ENCODE assay signal across 14 cellular contexts in the genomic region with DNA sequence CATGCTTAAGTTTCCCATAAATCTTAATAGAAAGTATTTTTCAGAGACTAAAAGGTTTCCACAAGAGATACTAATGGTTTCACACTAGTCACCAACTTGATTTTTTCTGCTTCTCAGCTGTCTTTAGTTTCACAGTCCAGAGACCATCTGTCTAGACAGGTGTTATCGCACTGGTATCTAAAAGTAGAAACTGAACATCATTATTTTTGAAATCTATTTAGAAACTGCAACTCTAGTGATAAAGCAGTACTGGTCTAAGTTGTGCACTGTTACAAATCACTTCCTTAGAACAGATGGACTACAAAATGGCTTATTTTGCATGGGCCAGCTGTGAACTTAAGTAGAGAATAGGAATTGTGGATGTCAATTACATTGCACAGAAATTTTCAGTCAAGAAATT.
DNase-seq lines count a peak whose midpoint lies in the region; ATAC-seq and TF ChIP-seq lines count a peak whose summit lies in the region.
"Had no signal": no experiment of that assay in that cellular context is flagged by ENCODE, and none has a peak within 500 bp of the region (broad histone marks: within the 10 kb centered on the region; RNA-seq: fewer than 3 reads in every experiment).

No MANE protein-coding gene starts in this region.

- H4K20me1 ChIP-seq in MM.1S (ENCODE audit: insufficient read depth, low read length), result no peaks in the 10 kb centered on the region

- no peaks in the 10 kb centered on the region for H3K4me1 Mint-ChIP-seq in HFFc6 (ENCODE audit: low read depth)

- ATAC-seq in GM19438 (IDR thresholded peaks at IDR 0.05; ENCODE audit: low read depth, unreplicated experiment) (peak; percentile 82), HG02938 (IDR thresholded peaks at IDR 0.05; ENCODE audit: unreplicated experiment) (peak; percentile 97), upper lobe of right lung (no peak)
- ATAC-seq: A549 had no signal

- no peaks in the 10 kb centered on the region for H3K9me2 ChIP-seq in MM.1S (replicated peaks; ENCODE audit: insufficient read depth, low read length)

- H3K36me3 ChIP-seq in MM.1S (replicated peaks; ENCODE audit: insufficient read depth, low read length) (no peaks in the 10 kb centered on the region), upper lobe of right lung (no peaks in the 10 kb centered on the region), transverse colon (no peaks in the 10 kb centered on the region)

- peaks cover 29% of the 10 kb centered on the region for H3F3A ChIP-seq in MM.1S (ENCODE audit: insufficient read depth, low read length)

- H3K36me3 Mint-ChIP-seq in HFFc6 (ENCODE audit: low read depth), result no peaks in the 10 kb centered on the region
- H3K36me3 Mint-ChIP-seq: type B pancreatic cell had no signal

- TF ChIP-seq EP300 in transverse colon (IDR thresholded peaks at IDR 0.05; ENCODE audit: low read depth), result no peak

- intact Hi-C loops in upper lobe of right lung (cut with DNase I) (no loop called here), transverse colon (cut with DNase I; ENCODE audit: low total_unique reads) (no loop called here)

- 76 to 93% methylated on average over 1 of the region's 1 CpG for WGBS in transverse colon (ENCODE audit: low coverage in 1 of 2), 2 donors

- no peak for TF ChIP-seq POLR2A in transverse colon (IDR thresholded peaks at IDR 0.05)

- H3K27ac Mint-ChIP-seq in HFFc6, result no peak overlapping the region
- H3K27ac Mint-ChIP-seq: type B pancreatic cell had no signal

- DNase-seq in DMS 273 (lab: John Stamatoyannopoulos, UW; ENCODE audit: unreplicated experiment) (peak; percentile 85), MM.1S (peak; percentile 96), upper lobe of right lung (no peak), transverse colon (no peak), HFFc6 (no peak)
- no peak for DNase-seq in central memory CD4-positive, alpha-beta T cell
- DNase-seq: GF-D8; NCI-H2029; stimulated activated CD4-positive, alpha-beta T cell treated with anti-CD3 and anti-CD28 coated beads, Interleukin-4, amount 100 ng/mL, for 1 hour had no signal

- TF ChIP-seq CTCF in MM.1S (IDR thresholded peaks at IDR 0.05; ENCODE audit: low read length), result no peak
- TF ChIP-seq CTCF in upper lobe of right lung (IDR thresholded peaks at IDR 0.05), result no peak
- no peak for TF ChIP-seq CTCF in transverse colon (IDR thresholded peaks at IDR 0.05)
- no peak for TF ChIP-seq CTCF in HFFc6 (IDR thresholded peaks at IDR 0.05)

- H3K4me1 ChIP-seq in MM.1S (ENCODE audit: low read length) (peaks cover 26% of the 10 kb centered on the region), upper lobe of right lung (no peaks in the 10 kb centered on the region), transverse colon (no peaks in the 10 kb centered on the region)
- H3K4me1 ChIP-seq: A549 had no signal

- in situ Hi-C loops in transverse colon (cut with MboI; ENCODE audit: low pct_ligation_motif_present in 1 of 4, low pct_unique_long_range_greater_than_20kb in 1 of 4, low sequenced_read_pairs in 3 of 4), result no loop called here

- H2AFZ ChIP-seq in MM.1S (ENCODE audit: low read length), result no peak overlapping the region

- H3K4me2 ChIP-seq in MM.1S (ENCODE audit: low read depth, low read length), result peak overlapping the region; percentile 85
- H3K4me2 ChIP-seq: A549 had no signal

- H3K9me3 Mint-ChIP-seq in HFFc6, result peaks cover 36% of the 10 kb centered on the region

- H3K79me2 ChIP-seq in MM.1S (ENCODE audit: low read length), result no peaks in the 10 kb centered on the region

- H3K27me3 Mint-ChIP-seq in HFFc6 (ENCODE audit: insufficient read depth), result no peaks in the 10 kb centered on the region
- H3K27me3 Mint-ChIP-seq: type B pancreatic cell had no signal

- H3K9ac ChIP-seq in MM.1S (ENCODE audit: low read length), result peak overlapping the region; percentile 59

- H3K4me3 Mint-ChIP-seq in HFFc6, result no peak overlapping the region
- H3K4me3 Mint-ChIP-seq: type B pancreatic cell had no signal

- H3K27me3 ChIP-seq in MM.1S (replicated peaks; ENCODE audit: insufficient read depth, low read length) (no peaks in the 10 kb centered on the region), upper lobe of right lung (no peaks in the 10 kb centered on the region), transverse colon (no peaks in the 10 kb centered on the region)

- H3K27ac ChIP-seq in MM.1S (ENCODE audit: low read length) (peak overlapping the region; percentile 87), upper lobe of right lung (no peak overlapping the region), transverse colon (no peak overlapping the region)
- H3K27ac ChIP-seq: A549, SK-N-MC had no signal

- no peaks in the 10 kb centered on the region for H3K9me3 ChIP-seq in MM.1S (replicated peaks; ENCODE audit: insufficient read depth, low read length)
- no peaks in the 10 kb centered on the region for H3K9me3 ChIP-seq in upper lobe of right lung
- H3K9me3 ChIP-seq in transverse colon, result no peaks in the 10 kb centered on the region
- H3K9me3 ChIP-seq: A549 had no signal

- H3K4me3 ChIP-seq in MM.1S (ENCODE audit: low read length) (peak overlapping the region; percentile 52), upper lobe of right lung (no peak overlapping the region), transverse colon (no peak overlapping the region)
- H3K4me3 ChIP-seq: A549, SK-N-MC had no signal

Comparison
In these comparisons a context has a peak if more than half of its experiments do, and no peak if none do; other contexts are left out.
1. DNase-seq: peak in DMS 273 (single experiment) and MM.1S (single experiment); none in central memory CD4-positive, alpha-beta T cell (single experiment), upper lobe of right lung (single experiment), transverse colon (single experiment) and HFFc6 (single experiment).